Comparison of ENCODE assay signal across 8 cellular contexts in genomic region chr16:27317738-27318398, GRCh38. TPM values are rescaled to one million over a fixed set of nuclear protein-coding genes. Genes with fewer than 3 reads are reported as not detected.
DNase-seq lines count a peak whose midpoint lies in the region; ATAC-seq and TF ChIP-seq lines count a peak whose summit lies in the region.

No MANE protein-coding gene starts in this region.

- peak overlapping the region; percentile 95 for H3K9ac ChIP-seq in mesenchymal stem cell (ENCODE audit: low read length)

- peak; percentile 33 to 59 for ATAC-seq in activated naive CD4-positive, alpha-beta T cell treated with anti-CD3 and anti-CD28 coated beads, Interleukin-2, amount 50 U/mL, for 72 hours
- no peak for ATAC-seq in omental fat pad (ENCODE audit: low FRiP score)

- peak overlapping the region; percentile 6 to 7 for H3K18ac ChIP-seq in mesenchymal stem cell (ENCODE audit: low read depth in 1 of 2, low read length in 2 of 2)

- peak overlapping the region; percentile 97 to 98 for H3K27ac Mint-ChIP-seq in activated naive CD4-positive, alpha-beta T cell treated with anti-CD3 and anti-CD28 coated beads, Interleukin-2, amount 50 U/mL, for 72 hours

- TF ChIP-seq CTCF in tibial artery (IDR thresholded peaks at IDR 0.05) (no peak), omental fat pad (IDR thresholded peaks at IDR 0.05) (no peak), GM10248 (IDR thresholded peaks at IDR 0.05; ENCODE audit: control extremely low read depth, extremely low read depth, low read depth, missing control alignments) (no peak)

- peaks cover 64 to 68% of the 10 kb centered on the region in 2 donors for H3K36me3 Mint-ChIP-seq in activated naive CD4-positive, alpha-beta T cell treated with anti-CD3 and anti-CD28 coated beads, Interleukin-2, amount 50 U/mL, for 72 hours

- H2AFZ ChIP-seq in mesenchymal stem cell (ENCODE audit: low read depth, low read length): no peak overlapping the region

- no peak overlapping the region for H2BK5ac ChIP-seq in mesenchymal stem cell (ENCODE audit: low read depth, low read length, poor library complexity, severe bottlenecking)

- CTCF ChIA-PET in GM10248 (lab: Yijun Ruan, JAX): interaction anchor here (0.6 to 3.6 kb wide), 6 partner anchors 9 to 138 kb away, joined by 3 to 12 read pairs (median 4); partner anchors contain the start of gene NSMCE1

- H3K36me3 ChIP-seq in mesenchymal stem cell (ENCODE audit: control insufficient read depth in 1 of 2, insufficient read depth in 2 of 2, low read depth in 1 of 2, low read length in 2 of 2) (peaks cover 3 to 13% of the 10 kb centered on the region in 2 experiments), tibial artery (no peaks in the 10 kb centered on the region)

- no peaks in the 10 kb centered on the region for H3K9me3 ChIP-seq in mesenchymal stem cell (ENCODE audit: control insufficient read depth, low read length)
- no peaks in the 10 kb centered on the region for H3K9me3 ChIP-seq in tibial artery

- 93% methylated on average over 10 of the region's 10 CpGs for WGBS in mesenchymal stem cell

- H3K27me3 ChIP-seq in mesenchymal stem cell (ENCODE audit: control insufficient read depth in 1 of 2, insufficient read depth in 1 of 2, low read length in 2 of 2): no peaks in the 10 kb centered on the region
- no peaks in the 10 kb centered on the region for H3K27me3 ChIP-seq in tibial artery

- H4K91ac ChIP-seq in mesenchymal stem cell (ENCODE audit: low read length): no peak overlapping the region

- peaks cover 36% of the 10 kb centered on the region for H3K4me1 ChIP-seq in mesenchymal stem cell (ENCODE audit: control insufficient read depth, insufficient read depth, low read depth, low read length)
- H3K4me1 ChIP-seq in tibial artery: peaks cover 0 to 87% (median 65%) of the 10 kb centered on the region in 4 donors

- peak overlapping the region in 1 of 2 experiments; percentile 1 for H3K4me3 ChIP-seq in mesenchymal stem cell (ENCODE audit: insufficient read depth in 1 of 2, low read depth in 1 of 2, low read length in 2 of 2)
- H3K4me3 ChIP-seq in tibial artery: no peak overlapping the region

- H3K27ac ChIP-seq in mesenchymal stem cell (ENCODE audit: low read length, poor library complexity, severe bottlenecking): peak overlapping the region; percentile 62
- H3K27ac ChIP-seq in tibial artery: peak overlapping the region; percentile 97 to 99

- peak overlapping the region; percentile 25 for H3K4me2 ChIP-seq in mesenchymal stem cell (ENCODE audit: low read length, poor library complexity, severe bottlenecking)

- no peak overlapping the region for H2BK15ac ChIP-seq in mesenchymal stem cell (ENCODE audit: low read depth, poor library complexity, severe bottlenecking)

- no peak overlapping the region for H3K14ac ChIP-seq in mesenchymal stem cell (ENCODE audit: low read length in 2 of 2)

- DNase-seq in activated CD8-positive, alpha-beta memory T cell treated with anti-CD3 and anti-CD28 coated beads for 24 hours: peak; percentile 54
- no peak for DNase-seq in activated CD8-positive, alpha-beta memory T cell treated with anti-CD3 and anti-CD28 coated beads, Interleukin-2, amount 50 U/mL, for 48 hours
- DNase-seq in activated naive CD4-positive, alpha-beta T cell treated with anti-CD3 and anti-CD28 coated beads, Interleukin-2, amount 50 U/mL, for 72 hours (ENCODE audit: low spot score in 2 of 2): peak in 1 of 2 donors; percentile 55
- DNase-seq in mesenchymal stem cell (no peak), tibial artery (peak in 1 of 2 donors; percentile 9), AG08395 (ENCODE audit: low spot score) (no peak), omental fat pad (ENCODE audit: low spot score) (no peak), GM10248 (ENCODE audit: extremely low spot score) (no peak)

- H3K23ac ChIP-seq in mesenchymal stem cell (ENCODE audit: low read length in 2 of 2): no peak overlapping the region

- peaks cover 2% of the 10 kb centered on the region for H3K79me1 ChIP-seq in mesenchymal stem cell (replicated peaks; ENCODE audit: low read length, poor library complexity, severe bottlenecking)

- intact Hi-C loops in tibial artery (cut with DNase I; ENCODE audit: low total_unique reads): loop anchor here (5.0 kb wide), 1 partner anchor 71 kb away; no protein-coding TSS in a partner anchor

- H2AK5ac ChIP-seq in mesenchymal stem cell (ENCODE audit: low read length, severe bottlenecking): no peak overlapping the region

- no peak overlapping the region for H3K4ac ChIP-seq in mesenchymal stem cell (ENCODE audit: low read depth in 1 of 2, low read length in 2 of 2)

- H4K8ac ChIP-seq in mesenchymal stem cell (ENCODE audit: low read length): peak overlapping the region; percentile 38

- no peak overlapping the region for H2BK120ac ChIP-seq in mesenchymal stem cell (ENCODE audit: low read depth, low read length)

- H2BK12ac ChIP-seq in mesenchymal stem cell (ENCODE audit: low read length in 2 of 2): no peak overlapping the region

- no peaks in the 10 kb centered on the region for H3K9me3 Mint-ChIP-seq in activated naive CD4-positive, alpha-beta T cell treated with anti-CD3 and anti-CD28 coated beads, Interleukin-2, amount 50 U/mL, for 72 hours

- POLR2A ChIA-PET in GM10248 (lab: Yijun Ruan, JAX): no interaction called here

RNA-seq across cellular contexts. Expression of gene IL4R, which starts 4.1 kb away (rescaled TPM):
- 100 to 1,000 TPM; 166 to 218 TPM for total RNA-seq in activated naive CD4-positive, alpha-beta T cell treated with anti-CD3 and anti-CD28 coated beads, Interleukin-2, amount 50 U/mL, for 72 hours
- 79.3 TPM for polyA plus RNA-seq in mesenchymal stem cell (2013, experiment 1 of 2)
- 85.4 TPM for polyA plus RNA-seq in mesenchymal stem cell (2013, experiment 2 of 2)
- total RNA-seq in omental fat pad: 100 to 1,000 TPM in 1 of 4 donors, 10 to 100 TPM in 3; 36.9 to 162 (median 47.3) TPM

RNA-seq across cellular contexts. Expression of gene NSMCE1, which starts 49.3 kb away (rescaled TPM):
- total RNA-seq in activated naive CD4-positive, alpha-beta T cell treated with anti-CD3 and anti-CD28 coated beads, Interleukin-2, amount 50 U/mL, for 72 hours: 100 to 1,000 TPM; 106 to 132 TPM
- polyA plus RNA-seq in mesenchymal stem cell (2013, experiment 1 of 2): 52.8 TPM
- 54.6 TPM for polyA plus RNA-seq in mesenchymal stem cell (2013, experiment 2 of 2)
- 10 to 100 TPM; 30.3 to 53.0 (median 43.9) TPM for total RNA-seq in omental fat pad
